ENCODE assay signal across 22 cellular contexts in genomic region chr13:82436099-82436585, GRCh38.
A peak's percentile ranks its signal among the peaks of the same experiment; 100 is the strongest.
DNase-seq lines count a peak whose midpoint lies in the region; ATAC-seq and TF ChIP-seq lines count a peak whose summit lies in the region.
"Had no signal": no experiment of that assay in that cellular context is flagged by ENCODE, and none has a peak within 500 bp of the region (broad histone marks: within the 10 kb centered on the region; RNA-seq: fewer than 3 reads in every experiment).

No MANE protein-coding gene starts in this region.

- H3K36me3 ChIP-seq in OCI-LY3 (replicated peaks; ENCODE audit: low read depth, low read length) = peaks cover 8% of the 10 kb centered on the region
- H3K36me3 ChIP-seq in CD8-positive, alpha-beta memory T cell (ENCODE audit: insufficient read depth, low read length) = no peaks in the 10 kb centered on the region
- H3K36me3 ChIP-seq: BE2C; BLaER1 treated with 17β-estradiol and CSF1 and Interleukin-3, amounts not matched to agents 10 nM and 100 nM; HAP-1 had no signal

- no peaks in the 10 kb centered on the region for H3K36me3 Mint-ChIP-seq in activated T-helper 2 cell treated with anti-CD3 and anti-CD28 coated beads, Interferon-gamma antibody, Interleukin-2, Interleukin-4, amounts not matched to agents 10 μg/mL and 5 μg/mL and 100 μg/mL, durations not matched to agents 14 hours and 24 hours and 36 hours (ENCODE audit: low read depth)
- H3K36me3 Mint-ChIP-seq in CD8-positive, alpha-beta memory T cell = no peaks in the 10 kb centered on the region
- H3K36me3 Mint-ChIP-seq: CD14-positive monocyte had no signal

- H3K4me1 Mint-ChIP-seq in activated T-helper 2 cell treated with anti-CD3 and anti-CD28 coated beads, Interferon-gamma antibody, Interleukin-2, Interleukin-4, amounts not matched to agents 10 μg/mL and 5 μg/mL and 100 μg/mL, durations not matched to agents 14 hours and 24 hours and 36 hours (ENCODE audit: low read depth) = no peaks in the 10 kb centered on the region
- no peaks in the 10 kb centered on the region for H3K4me1 Mint-ChIP-seq in CD8-positive, alpha-beta memory T cell

- intact Hi-C loops in activated T-helper 2 cell treated with anti-CD3 and anti-CD28 coated beads, Interferon-gamma antibody, Interleukin-2, Interleukin-4, amounts not matched to agents 10 μg/mL and 5 μg/mL and 100 μg/mL, durations not matched to agents 14 hours and 24 hours and 36 hours (cut with micrococcal nuclease) = no loop called here

- DNase-seq in NCI-H748 (lab: John Stamatoyannopoulos, UW; ENCODE audit: unreplicated experiment) (peak; percentile 27), NCI-H748 treated with DMSO at 0.1 percent for 48 hours (lab: John Stamatoyannopoulos, UW) (no peak), NCI-H526 (lab: John Stamatoyannopoulos, UW) (peak; percentile 71 to 74)
- DNase-seq in activated T-helper 2 cell treated with anti-CD3 and anti-CD28 coated beads, Interferon-gamma antibody, Interleukin-2, Interleukin-4, amounts not matched to agents 10 μg/mL and 5 μg/mL and 100 μg/mL, durations not matched to agents 14 hours and 24 hours and 36 hours (ENCODE audit: low spot score) = no peak
- DNase-seq in CD8-positive, alpha-beta memory T cell = no peak
- DNase-seq: 8988T; ACHN; AML-193; BE2C; Caco-2; CD4-positive, alpha-beta T cell; DMS153; DMS79 treated with DMSO at 0.1 percent for 48 hours; GF-D8; GOT3; HFFc6 had no signal

- peaks cover 11% of the 10 kb centered on the region; the same call in 1 of the 2 replicates for H3K9me3 ChIP-seq in OCI-LY3 (ENCODE audit: insufficient read depth, low read length)
- no peaks in the 10 kb centered on the region for H3K9me3 ChIP-seq in CD8-positive, alpha-beta memory T cell (ENCODE audit: low read length)
- H3K9me3 ChIP-seq: A549, HAP-1 had no signal

- POLR2A ChIA-PET in CD8-positive, alpha-beta memory T cell (lab: Charles Lee) = no interaction called here

- H3K27ac Mint-ChIP-seq in activated T-helper 2 cell treated with anti-CD3 and anti-CD28 coated beads, Interferon-gamma antibody, Interleukin-2, Interleukin-4, amounts not matched to agents 10 μg/mL and 5 μg/mL and 100 μg/mL, durations not matched to agents 14 hours and 24 hours and 36 hours = no peak overlapping the region
- no peak overlapping the region for H3K27ac Mint-ChIP-seq in CD8-positive, alpha-beta memory T cell
- H3K27ac Mint-ChIP-seq: CD14-positive monocyte; CD4-positive, alpha-beta T cell; HFFc6 had no signal

- no peak overlapping the region for H3K27ac ChIP-seq in OCI-LY3 (ENCODE audit: low read length)
- H3K27ac ChIP-seq in CD8-positive, alpha-beta memory T cell (ENCODE audit: low read depth, low read length) = no peak overlapping the region
- H3K27ac ChIP-seq: A549; BLaER1 treated with 17β-estradiol and CSF1 and Interleukin-3, amounts not matched to agents 10 nM and 100 nM had no signal

- 0 out of 2 replicates have a peak overlapping the region, but pooled peaks have one; percentile 15 for H2AFZ ChIP-seq in OCI-LY3 (ENCODE audit: low read depth, low read length)

- H3K9ac ChIP-seq in OCI-LY3 (ENCODE audit: low read length) = no peak overlapping the region
- H3K9ac ChIP-seq: BLaER1 treated with 17β-estradiol and CSF1 and Interleukin-3, amounts not matched to agents 10 nM and 100 nM had no signal

- no peak for ATAC-seq in HG02938 (IDR thresholded peaks at IDR 0.05; ENCODE audit: unreplicated experiment)
- ATAC-seq: A549 had no signal

- H3K4me3 Mint-ChIP-seq in activated T-helper 2 cell treated with anti-CD3 and anti-CD28 coated beads, Interferon-gamma antibody, Interleukin-2, Interleukin-4, amounts not matched to agents 10 μg/mL and 5 μg/mL and 100 μg/mL, durations not matched to agents 14 hours and 24 hours and 36 hours (ENCODE audit: low read depth) = no peak overlapping the region
- H3K4me3 Mint-ChIP-seq in CD8-positive, alpha-beta memory T cell = no peak overlapping the region
- H3K4me3 Mint-ChIP-seq: CD14-positive monocyte; CD4-positive, alpha-beta T cell; HFFc6 had no signal

- no peaks in the 10 kb centered on the region for H4K20me1 ChIP-seq in OCI-LY3 (ENCODE audit: insufficient read depth, low read length)
- H4K20me1 ChIP-seq: BLaER1 treated with 17β-estradiol and CSF1 and Interleukin-3, amounts not matched to agents 10 nM and 100 nM had no signal

- no peaks in the 10 kb centered on the region for H3K79me2 ChIP-seq in OCI-LY3 (ENCODE audit: low read length)

- H3K27me3 ChIP-seq in OCI-LY3 (ENCODE audit: low read depth, low read length) = no peaks in the 10 kb centered on the region
- H3K27me3 ChIP-seq in CD8-positive, alpha-beta memory T cell (ENCODE audit: insufficient read depth, low read length, poor library complexity, severe bottlenecking) = no peaks in the 10 kb centered on the region
- H3K27me3 ChIP-seq: BE2C; BLaER1 treated with 17β-estradiol and CSF1 and Interleukin-3, amounts not matched to agents 10 nM and 100 nM had no signal

- H3K9me3 Mint-ChIP-seq in activated T-helper 2 cell treated with anti-CD3 and anti-CD28 coated beads, Interferon-gamma antibody, Interleukin-2, Interleukin-4, amounts not matched to agents 10 μg/mL and 5 μg/mL and 100 μg/mL, durations not matched to agents 14 hours and 24 hours and 36 hours = peaks cover 44% of the 10 kb centered on the region
- H3K9me3 Mint-ChIP-seq in CD8-positive, alpha-beta memory T cell = peaks cover 2 to 23% (median 4%) of the 10 kb centered on the region in 5 donors

- H3K4me1 ChIP-seq in OCI-LY3 (ENCODE audit: low read length) = peaks cover 10% of the 10 kb centered on the region
- no peaks in the 10 kb centered on the region for H3K4me1 ChIP-seq in CD8-positive, alpha-beta memory T cell (ENCODE audit: insufficient read depth, low read length)
- H3K4me1 ChIP-seq: A549, BE2C, Caco-2, HAP-1 had no signal

- no peaks in the 10 kb centered on the region for H3K27me3 Mint-ChIP-seq in activated T-helper 2 cell treated with anti-CD3 and anti-CD28 coated beads, Interferon-gamma antibody, Interleukin-2, Interleukin-4, amounts not matched to agents 10 μg/mL and 5 μg/mL and 100 μg/mL, durations not matched to agents 14 hours and 24 hours and 36 hours (ENCODE audit: low read depth)
- H3K27me3 Mint-ChIP-seq in CD8-positive, alpha-beta memory T cell = no peaks in the 10 kb centered on the region
- H3K27me3 Mint-ChIP-seq: CD4-positive, alpha-beta T cell had no signal

- H3K4me3 ChIP-seq in OCI-LY3 (ENCODE audit: low read length) = no peak overlapping the region
- H3K4me3 ChIP-seq in CD8-positive, alpha-beta memory T cell (ENCODE audit: low read length) = no peak overlapping the region
- H3K4me3 ChIP-seq: A549; BLaER1 treated with 17β-estradiol and CSF1 and Interleukin-3, amounts not matched to agents 10 nM and 100 nM; HAP-1 had no signal

- CTCF ChIA-PET in CD8-positive, alpha-beta memory T cell (lab: Charles Lee) = no interaction called here

- no peak for TF ChIP-seq CTCF in OCI-LY3 (IDR thresholded peaks at IDR 0.05; ENCODE audit: low read depth, low read length)

- H3K4me2 ChIP-seq in OCI-LY3 (ENCODE audit: low read length) = no peak overlapping the region
- H3K4me2 ChIP-seq: A549; BLaER1 treated with 17β-estradiol and CSF1 and Interleukin-3, amounts not matched to agents 10 nM and 100 nM had no signal

Comparison
In these comparisons a context has a peak if more than half of its experiments do, and no peak if none do; other contexts are left out.
1. DNase-seq: peak in NCI-H748 (single experiment) and NCI-H526 (2 of 2); none in NCI-H748 treated with DMSO at 0.1 percent for 48 hours (single experiment), activated T-helper 2 cell treated with anti-CD3 and anti-CD28 coated beads, Interferon-gamma antibody, Interleukin-2, Interleukin-4, amounts not matched to agents 10 μg/mL and 5 μg/mL and 100 μg/mL, durations not matched to agents 14 hours and 24 hours and 36 hours (single experiment) and CD8-positive, alpha-beta memory T cell (0 of 5).